In the genomic region with DNA sequence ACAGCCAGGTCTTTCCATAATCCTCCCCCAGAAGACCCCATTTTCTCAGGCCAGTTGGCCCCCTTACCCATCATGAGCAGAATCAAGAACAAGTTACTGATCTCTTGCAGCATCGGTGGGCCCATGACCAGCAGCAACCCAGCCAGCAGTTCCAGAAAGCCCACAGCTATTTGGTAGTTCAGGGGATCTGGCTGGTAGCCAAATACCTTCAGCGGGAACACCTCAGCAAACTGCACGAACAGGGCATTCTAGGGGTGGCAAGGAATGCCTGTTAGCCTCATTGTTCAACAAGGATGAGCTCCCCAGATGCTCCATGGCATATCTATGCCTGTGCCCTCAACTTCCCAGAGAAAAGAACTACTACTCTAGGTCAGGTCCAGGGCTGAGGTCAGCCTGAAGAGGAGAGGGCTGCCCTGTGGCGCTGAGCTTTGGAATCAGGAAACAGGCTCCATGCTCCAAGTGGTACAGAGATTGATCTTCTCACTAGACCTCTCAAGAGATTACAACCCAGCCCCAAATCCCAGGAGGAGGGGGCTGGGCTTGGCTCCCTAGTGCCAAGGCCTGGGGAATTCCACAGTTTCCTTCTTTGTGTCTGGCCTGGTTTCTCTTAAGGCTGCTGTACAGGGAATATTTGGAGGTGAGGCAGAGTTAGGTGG, we compare ENCODE assay signal across 9 cellular contexts. TPM values are rescaled to one million over a fixed set of nuclear protein-coding genes. Genes with fewer than 3 reads are reported as not detected.
DNase-seq lines count a peak whose midpoint lies in the region; ATAC-seq and TF ChIP-seq lines count a peak whose summit lies in the region.
"Had no signal": no experiment of that assay in that cellular context is flagged by ENCODE, and none has a peak within 500 bp of the region (broad histone marks: within the 10 kb centered on the region; RNA-seq: fewer than 3 reads in every experiment).

No MANE protein-coding gene starts in this region.

- H3K27ac ChIP-seq in left ventricle myocardium inferior (replicated peaks) (peak overlapping the region; percentile 95), mesendoderm (ENCODE audit: low read depth, low read length) (no peak overlapping the region)

- no peaks in the 10 kb centered on the region for H3K9me3 ChIP-seq in left ventricle myocardium inferior (replicated peaks)
- H3K9me3 ChIP-seq: mucosa of descending colon had no signal

- peaks cover 16% of the 10 kb centered on the region for H3K36me3 ChIP-seq in left ventricle myocardium inferior
- H3K36me3 ChIP-seq in mesendoderm (ENCODE audit: control insufficient read depth, insufficient read depth, low read length) = no peaks in the 10 kb centered on the region

- in situ Hi-C loops in astrocyte of the spinal cord (cut with HindIII; ENCODE audit: low sequenced_read_pairs) = no loop called here

- H4K5ac ChIP-seq in mesendoderm (ENCODE audit: low read length) = no peak overlapping the region

- TF ChIP-seq CTCF in left ventricle myocardium inferior (IDR thresholded peaks at IDR 0.05; ENCODE audit: borderline replicate concordance) = no peak
- no peak for TF ChIP-seq CTCF in astrocyte of the spinal cord (IDR thresholded peaks at IDR 0.05; ENCODE audit: low read depth, low read length)

- no peak overlapping the region for H3K23ac ChIP-seq in mesendoderm (ENCODE audit: low read length)

- H3K27me3 ChIP-seq in left ventricle myocardium inferior (ENCODE audit: low read depth) (no peaks in the 10 kb centered on the region), mesendoderm (ENCODE audit: insufficient read depth, low read length, poor library complexity) (no peaks in the 10 kb centered on the region)

- ATAC-seq in Right ventricle myocardium superior (ENCODE audit: poor library complexity) (no peak), HG02852 (IDR thresholded peaks at IDR 0.05; ENCODE audit: unreplicated experiment) (no peak), HG02885 (IDR thresholded peaks at IDR 0.05; ENCODE audit: poor library complexity, unreplicated experiment) (no peak), GM21367 (IDR thresholded peaks at IDR 0.05; ENCODE audit: unreplicated experiment) (no peak)

- WGBS in mesendoderm (ENCODE audit: extremely low coverage, insufficient coverage, low lambda C conversion rate) = no CpG with 5 or more reads among the region's 4 CpGs

- DNase-seq in left ventricle myocardium inferior (no peak), Right ventricle myocardium superior (no peak), astrocyte of the spinal cord (ENCODE audit: low read depth, low spot score) (no peak), mesendoderm (peak; percentile 24), NCI-H526 (lab: John Stamatoyannopoulos, UW) (no peak)

- H3K79me2 ChIP-seq in mesendoderm (ENCODE audit: control insufficient read depth, insufficient read depth, low read length) = no peaks in the 10 kb centered on the region

- H2AK5ac ChIP-seq in mesendoderm (ENCODE audit: low read length) = no peak overlapping the region

- peaks cover 40% of the 10 kb centered on the region for H3K4me1 ChIP-seq in left ventricle myocardium inferior
- peaks cover 5% of the 10 kb centered on the region for H3K4me1 ChIP-seq in mesendoderm (ENCODE audit: control insufficient read depth, low read depth, low read length)

- no peak overlapping the region for H2BK120ac ChIP-seq in mesendoderm (ENCODE audit: low read depth, low read length)

- no peak overlapping the region for H4K8ac ChIP-seq in mesendoderm (ENCODE audit: low read depth, low read length)

- peak overlapping the region; percentile 64 for H3K18ac ChIP-seq in mesendoderm (ENCODE audit: low read length)

- peak overlapping the region; percentile 82 for H3K4me2 ChIP-seq in mesendoderm (ENCODE audit: low read length)

- no peak overlapping the region for H2BK5ac ChIP-seq in mesendoderm (ENCODE audit: low read length)

- no peak overlapping the region for H2BK15ac ChIP-seq in mesendoderm (replicated peaks; ENCODE audit: low read depth)

- intact Hi-C loops in left ventricle myocardium inferior (cut with micrococcal nuclease) = no loop called here
- intact Hi-C loops in Right ventricle myocardium superior (cut with DNase I) = loop anchor here (10.0 kb wide), 1 partner anchor 119 kb away; no protein-coding TSS in a partner anchor

- H3K79me1 ChIP-seq in mesendoderm (ENCODE audit: low read length) = no peaks in the 10 kb centered on the region

- peak overlapping the region; percentile 81 for H3K9ac ChIP-seq in mesendoderm (ENCODE audit: low read length)

- H3K56ac ChIP-seq in mesendoderm (ENCODE audit: low read length) = peak overlapping the region; percentile 93

- H3K4ac ChIP-seq in mesendoderm (ENCODE audit: low read depth, low read length) = no peak overlapping the region

- H3K4me3 ChIP-seq in left ventricle myocardium inferior (peak overlapping the region; percentile 89), astrocyte of the spinal cord (ENCODE audit: low read depth, low read length) (peak overlapping the region; percentile 74), mesendoderm (ENCODE audit: low read length) (no peak overlapping the region)

RNA-seq across cellular contexts. Expression of a gene that starts 1.3 kb away (rescaled TPM):
- total RNA-seq in left ventricle myocardium inferior (8.3 TPM), Right ventricle myocardium superior (9.0 TPM)
- 16.0 TPM for polyA plus RNA-seq in mesendoderm (2013, experiment 1 of 2)
- 16.7 TPM for polyA plus RNA-seq in mesendoderm (2013, experiment 2 of 2)

RNA-seq across cellular contexts. Expression of a gene that starts 47.9 kb away (rescaled TPM):
- 14.6 TPM for total RNA-seq in left ventricle myocardium inferior
- 12.3 TPM for total RNA-seq in Right ventricle myocardium superior
- 8.5 TPM for polyA plus RNA-seq in mesendoderm (2013, experiment 1 of 2)
- 9.1 TPM for polyA plus RNA-seq in mesendoderm (2013, experiment 2 of 2)

RNA-seq across cellular contexts. Expression of a gene that starts 54.4 kb away (rescaled TPM):
- total RNA-seq in left ventricle myocardium inferior (0.05 TPM), Right ventricle myocardium superior (0.08 TPM)
- polyA plus RNA-seq in mesendoderm (2013, experiment 1 of 2) = 5.2 TPM
- 5.2 TPM for polyA plus RNA-seq in mesendoderm (2013, experiment 2 of 2)
